Comparison of ENCODE assay signal across 8 cellular contexts in the genomic region with DNA sequence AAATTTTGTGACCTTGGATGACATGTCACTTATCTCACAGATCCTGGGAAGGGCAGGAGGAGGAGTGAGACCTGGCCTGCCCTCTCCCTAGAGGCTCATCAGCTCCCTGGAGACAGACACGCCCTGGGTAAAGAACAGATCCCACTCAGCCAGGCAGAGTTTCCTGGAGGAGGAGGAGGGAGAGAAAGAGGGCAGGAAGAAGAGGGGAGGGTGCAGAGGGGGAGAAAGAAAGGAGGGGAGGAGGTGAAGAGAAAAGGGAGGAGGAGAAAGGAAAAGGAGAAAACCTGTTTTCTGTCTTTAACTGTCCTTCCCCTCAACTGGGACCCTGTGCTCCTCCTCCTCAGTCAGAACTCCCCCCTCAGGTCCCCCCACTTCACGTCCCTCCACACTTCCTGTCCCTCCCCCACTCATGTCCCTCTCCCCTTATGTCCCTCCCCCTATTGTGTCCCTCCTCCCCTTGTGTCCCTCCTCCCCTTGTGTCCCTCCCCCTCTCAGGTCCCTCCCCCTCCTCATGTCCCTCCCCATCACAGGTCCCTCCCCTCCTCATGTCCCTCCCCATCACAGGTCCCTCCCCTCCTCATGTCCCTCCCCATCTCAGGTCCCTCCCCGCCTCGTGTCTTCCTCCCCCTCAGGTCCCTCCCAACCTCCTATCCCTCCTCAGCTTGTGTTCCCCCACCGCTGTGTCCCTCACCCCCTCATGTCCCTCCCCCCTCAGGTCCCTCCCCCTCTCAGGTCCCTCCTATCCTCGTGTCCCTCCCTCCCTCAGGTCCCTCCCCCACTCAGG. TPM values are rescaled to one million over a fixed set of nuclear protein-coding genes. Genes with fewer than 3 reads are reported as not detected.
A peak's percentile ranks its signal among the peaks of the same experiment; 100 is the strongest.
DNase-seq lines count a peak whose midpoint lies in the region; ATAC-seq and TF ChIP-seq lines count a peak whose summit lies in the region.

No MANE protein-coding gene starts in this region.

- H3K4me1 ChIP-seq in HCT116 (ENCODE audit: control insufficient read depth in 1 of 2, insufficient read depth in 2 of 2, low read length in 2 of 2): peaks cover 11 to 21% of the 10 kb centered on the region in 2 experiments

- peak overlapping the region; percentile 35 to 55 for H3K4me3 ChIP-seq in HCT116 (replicated peaks in 1 of 2; ENCODE audit: low read depth in 1 of 2, low read length in 2 of 2)
- no peak overlapping the region for H3K4me3 ChIP-seq in epithelial cell of esophagus (ENCODE audit: low read length)

- DNase-seq in ACHN (peak; percentile 94), HCT116 (ENCODE audit: low read depth, low spot score) (peak; percentile 90), OCI-M2 (lab: John Stamatoyannopoulos, UW; ENCODE audit: unreplicated experiment) (peak; percentile 71), epithelial cell of esophagus (ENCODE audit: low read depth) (peak; percentile 89), CD14-positive monocyte (ENCODE audit: low spot score) (no peak)
- peak; percentile 8 for DNase-seq in stimulated activated naive CD8-positive, alpha-beta T cell treated with anti-CD3 and anti-CD28 coated beads, Interleukin-15, Interleukin-2, amounts not matched to agents 100 U/mL and 50 U/mL, for 24 hours
- no peak for DNase-seq in activated effector memory CD4-positive, alpha-beta T cell treated with anti-CD3 and anti-CD28 coated beads, Interleukin-2, amount 50 U/mL, for 16 hours

- H3K4me3 Mint-ChIP-seq in CD14-positive monocyte: no peak overlapping the region

- RAD21 ChIA-PET in HCT116 (lab: Charles Lee; ENCODE audit: low non-redundant PET in 1 of 2, low total read pairs in 2 of 2, uncharacterized antibody in 2 of 2, unreplicated experiment in 2 of 2): no interaction called here

- peak overlapping the region in 1 of 7 donors; percentile 62 for H3K27ac Mint-ChIP-seq in CD14-positive monocyte

- CTCF ChIA-PET in HCT116 (lab: Charles Lee): no interaction called here

- TF ChIP-seq POLR2A in HCT116 (IDR thresholded peaks at IDR 0.05; ENCODE audit: borderline replicate concordance, extremely low read depth, insufficient read depth, insufficient read length): no peak

- no peaks in the 10 kb centered on the region for H3K79me2 ChIP-seq in HCT116 (ENCODE audit: insufficient read depth, low read length)

- no peaks in the 10 kb centered on the region for H3K36me3 ChIP-seq in HCT116 (ENCODE audit: control insufficient read depth in 1 of 2, insufficient read depth in 2 of 2, low read length in 2 of 2)

- ATAC-seq in HCT116 (peak; percentile 85), HG03378 (IDR thresholded peaks at IDR 0.05; ENCODE audit: unreplicated experiment) (no peak)
- ATAC-seq in stimulated activated naive CD8-positive, alpha-beta T cell treated with anti-CD3 and anti-CD28 coated beads, Interleukin-15, Interleukin-2, amounts not matched to agents 100 U/mL and 50 U/mL, for 24 hours: no peak

- H4K20me1 ChIP-seq in HCT116 (ENCODE audit: insufficient read depth): no peaks in the 10 kb centered on the region

- H3K9me3 Mint-ChIP-seq in CD14-positive monocyte: peaks cover 0 to 4% (median 2%) of the 10 kb centered on the region in 7 donors

- no peaks in the 10 kb centered on the region for H3K27me3 ChIP-seq in HCT116 (ENCODE audit: insufficient read depth, low read length)

- TSS peak; percentile 88 for BruUV-seq in HCT116 (replicated peaks; lab: Mats Ljungman, UMichigan)

- in situ Hi-C loops in ACHN (cut with HindIII; ENCODE audit: low pct_ligation_motif_present, low pct_unique_long_range_greater_than_20kb, low sequenced_read_pairs): no loop called here

- H3K4me2 ChIP-seq in HCT116 (ENCODE audit: low read length): peak overlapping the region; percentile 86

- peak overlapping the region; percentile 90 for H2AFZ ChIP-seq in HCT116 (ENCODE audit: low read depth, low read length, poor library complexity, severe bottlenecking)

- TF ChIP-seq RAD21 in HCT116 (IDR thresholded peaks at IDR 0.05; ENCODE audit: low read depth): no peak

- POLR2A ChIA-PET in HCT116 (lab: Charles Lee): interaction anchor here (1.2 kb wide), 1 partner anchor 165 kb away, joined by 3 read pairs; no protein-coding TSS in a partner anchor

- intact Hi-C loops in HCT116 (cut with micrococcal nuclease) (no loop called here), CD14-positive monocyte (cut with micrococcal nuclease) (no loop called here)

- H3K36me3 Mint-ChIP-seq in CD14-positive monocyte: no peaks in the 10 kb centered on the region

- H3K9me2 ChIP-seq in HCT116 (ENCODE audit: insufficient read depth): no peaks in the 10 kb centered on the region

- peaks cover 3 to 9% (median 8%) of the 10 kb centered on the region in 3 donors for H3K27me3 Mint-ChIP-seq in CD14-positive monocyte (ENCODE audit: low read depth in 3 of 3)

- H3K4me1 Mint-ChIP-seq in CD14-positive monocyte: peaks cover 11% of the 10 kb centered on the region

- peak overlapping the region; percentile 52 for H3K9ac ChIP-seq in HCT116 (ENCODE audit: low read length)

- peak overlapping the region; percentile 54 for H3K27ac ChIP-seq in HCT116 (ENCODE audit: low read depth, low read length)

- TF ChIP-seq CTCF in HCT116 (IDR thresholded peaks at IDR 0.05 in 2 of 3, conservative IDR thresholded peaks at IDR 0.05 in 1 of 3; ENCODE audit: borderline replicate concordance in 1 of 3, insufficient read depth in 1 of 3, low read depth in 2 of 3, low read length in 2 of 3) (no peak), epithelial cell of esophagus (IDR thresholded peaks at IDR 0.05; ENCODE audit: insufficient read depth, low read depth, low read length, missing control alignments) (no peak), CD14-positive monocyte (IDR thresholded peaks at IDR 0.05) (no peak)

- no peaks in the 10 kb centered on the region for H3K9me3 ChIP-seq in HCT116 (ENCODE audit: control insufficient read depth in 1 of 2, insufficient read depth in 1 of 2, low read depth in 1 of 2, low read length in 2 of 2)

TF ChIP-seq in HCT116, 20 proteins besides CTCF, POLR2A, EP300 and RAD21:
- TF ChIP-seq TCF7L2 (IDR thresholded peaks at IDR 0.05; ENCODE audit: borderline replicate concordance, extremely low read depth, insufficient read depth, insufficient read length) (no peak), SRF (IDR thresholded peaks at IDR 0.05; ENCODE audit: low read depth) (no peak), ZNF274 (IDR thresholded peaks at IDR 0.05; ENCODE audit: low read depth, low read length) (no peak), POLR2AphosphoS5 (IDR thresholded peaks at IDR 0.05; ENCODE audit: low read depth, low read length) (peak; percentile 50; the same call in 1 of the 2 replicates), EZH2 (IDR thresholded peaks at IDR 0.05) (no peak), SP1 (IDR thresholded peaks at IDR 0.05; ENCODE audit: low read depth) (peak; percentile 26; the same call in 1 of the 2 replicates), JUND (IDR thresholded peaks at IDR 0.05) (no peak)
- TF ChIP-seq, protein P1, sequence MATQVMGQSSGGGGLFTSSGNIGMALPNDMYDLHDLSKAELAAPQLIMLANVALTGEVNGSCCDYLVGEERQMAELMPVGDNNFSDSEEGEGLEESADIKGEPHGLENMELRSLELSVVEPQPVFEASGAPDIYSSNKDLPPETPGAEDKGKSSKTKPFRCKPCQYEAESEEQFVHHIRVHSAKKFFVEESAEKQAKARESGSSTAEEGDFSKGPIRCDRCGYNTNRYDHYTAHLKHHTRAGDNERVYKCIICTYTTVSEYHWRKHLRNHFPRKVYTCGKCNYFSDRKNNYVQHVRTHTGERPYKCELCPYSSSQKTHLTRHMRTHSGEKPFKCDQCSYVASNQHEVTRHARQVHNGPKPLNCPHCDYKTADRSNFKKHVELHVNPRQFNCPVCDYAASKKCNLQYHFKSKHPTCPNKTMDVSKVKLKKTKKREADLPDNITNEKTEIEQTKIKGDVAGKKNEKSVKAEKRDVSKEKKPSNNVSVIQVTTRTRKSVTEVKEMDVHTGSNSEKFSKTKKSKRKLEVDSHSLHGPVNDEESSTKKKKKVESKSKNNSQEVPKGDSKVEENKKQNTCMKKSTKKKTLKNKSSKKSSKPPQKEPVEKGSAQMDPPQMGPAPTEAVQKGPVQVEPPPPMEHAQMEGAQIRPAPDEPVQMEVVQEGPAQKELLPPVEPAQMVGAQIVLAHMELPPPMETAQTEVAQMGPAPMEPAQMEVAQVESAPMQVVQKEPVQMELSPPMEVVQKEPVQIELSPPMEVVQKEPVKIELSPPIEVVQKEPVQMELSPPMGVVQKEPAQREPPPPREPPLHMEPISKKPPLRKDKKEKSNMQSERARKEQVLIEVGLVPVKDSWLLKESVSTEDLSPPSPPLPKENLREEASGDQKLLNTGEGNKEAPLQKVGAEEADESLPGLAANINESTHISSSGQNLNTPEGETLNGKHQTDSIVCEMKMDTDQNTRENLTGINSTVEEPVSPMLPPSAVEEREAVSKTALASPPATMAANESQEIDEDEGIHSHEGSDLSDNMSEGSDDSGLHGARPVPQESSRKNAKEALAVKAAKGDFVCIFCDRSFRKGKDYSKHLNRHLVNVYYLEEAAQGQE (IDR thresholded peaks at IDR 0.05; ENCODE audit: low read depth): no peak

RNA-seq across cellular contexts. Expression of a gene that starts 52.3 kb away (rescaled TPM):
- 2.2 TPM for total RNA-seq in HCT116 (2021; ENCODE audit: unreplicated experiment)
- 1.1 and 1.4 TPM in 2 replicates for polyA plus RNA-seq in HCT116 (2012)
- not detected for polyA plus RNA-seq in CD14-positive monocyte

Comparison
In these comparisons a context has a peak if more than half of its experiments do, and no peak if none do; other contexts are left out.
1. DNase-seq: peak in ACHN (single experiment), HCT116 (single experiment), OCI-M2 (single experiment), epithelial cell of esophagus (single experiment) and stimulated activated naive CD8-positive, alpha-beta T cell treated with anti-CD3 and anti-CD28 coated beads, Interleukin-15, Interleukin-2, amounts not matched to agents 100 U/mL and 50 U/mL, for 24 hours (single experiment); none in activated effector memory CD4-positive, alpha-beta T cell treated with anti-CD3 and anti-CD28 coated beads, Interleukin-2, amount 50 U/mL, for 16 hours (single experiment) and CD14-positive monocyte (single experiment).